Comparison of ENCODE assay signal across 8 cellular contexts in the genomic region with DNA sequence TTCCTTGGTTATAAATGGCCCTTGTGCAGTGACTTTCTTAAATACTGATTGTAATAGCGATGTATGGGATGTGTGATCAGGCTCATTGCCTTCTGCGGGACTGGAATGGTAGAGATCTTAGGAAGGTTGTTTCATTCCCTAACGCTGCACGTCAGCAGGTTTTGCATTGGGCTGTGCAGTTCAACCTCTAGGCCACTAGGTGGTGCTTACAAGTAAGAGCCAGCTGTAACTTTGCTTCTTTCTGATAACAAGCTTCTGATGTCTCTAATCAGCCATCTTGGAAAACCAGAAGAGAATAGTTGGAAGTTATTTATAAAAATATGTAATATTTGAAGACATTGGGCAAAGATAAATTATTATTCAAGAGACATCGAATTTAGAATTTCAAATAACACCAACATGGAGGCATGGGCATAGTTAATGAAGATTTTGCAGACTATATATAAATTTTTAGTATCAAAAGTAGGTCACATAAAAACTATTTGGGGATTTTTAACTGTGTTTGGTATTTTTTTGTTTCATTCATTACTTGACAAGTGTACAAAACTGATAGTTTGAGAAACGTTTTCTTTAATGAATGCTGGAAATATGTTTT.
DNase-seq lines count a peak whose midpoint lies in the region; ATAC-seq, FAIRE-seq and TF ChIP-seq lines count a peak whose summit lies in the region.

No MANE protein-coding gene starts in this region.

- peaks cover 21% of the 10 kb centered on the region for H3K9me3 Mint-ChIP-seq in osteocyte (ENCODE audit: unreplicated experiment)

- no peaks in the 10 kb centered on the region for H3K79me2 ChIP-seq in PC-9 (ENCODE audit: low read depth)
- H3K79me2 ChIP-seq in endothelial cell of umbilical vein (ENCODE audit: control insufficient read depth, insufficient read depth, low read length): no peaks in the 10 kb centered on the region

- H3K4me2 ChIP-seq in PC-9: peak overlapping the region; percentile 17; the same call in 1 of the 2 replicates
- peak overlapping the region; percentile 23 for H3K4me2 ChIP-seq in endothelial cell of umbilical vein (ENCODE audit: insufficient read depth, low read length)

- no peaks in the 10 kb centered on the region for H3K9me1 ChIP-seq in endothelial cell of umbilical vein (replicated peaks; ENCODE audit: control insufficient read depth, extremely low read depth, insufficient read depth, low read length)

- no peaks in the 10 kb centered on the region for H3K36me3 ChIP-seq in PC-9 (ENCODE audit: low read depth)
- no peaks in the 10 kb centered on the region for H3K36me3 ChIP-seq in endothelial cell of umbilical vein (ENCODE audit: control insufficient read depth in 2 of 2, extremely low read depth in 1 of 2, insufficient read depth in 2 of 2, low read length in 2 of 2)

- CTCF ChIA-PET in PC-9 (lab: Charles Lee) (no interaction called here), endothelial cell of umbilical vein (lab: Charles Lee) (interaction anchor here (0.6 to 1.8 kb wide), 17 partner anchors 8 to 665 kb away, joined by 3 to 26 read pairs (median 4); no protein-coding TSS in a partner anchor)

- dilution Hi-C loops in endothelial cell of umbilical vein (cut with MboI; ENCODE audit: extremely low pct_ligation_motif_present, low sequenced_read_pairs): no loop called here

- no peak overlapping the region for H3K4me3 Mint-ChIP-seq in osteocyte (ENCODE audit: unreplicated experiment)

- BruUV-seq in PC-9 (replicated peaks; lab: Mats Ljungman, UMichigan) (no TSS peak), endothelial cell of umbilical vein (replicated peaks; lab: Mats Ljungman, UMichigan) (no TSS peak)

- no peak overlapping the region for H3K9ac ChIP-seq in endothelial cell of umbilical vein (replicated peaks; ENCODE audit: extremely low read depth, insufficient read depth, low read length)

- no peak overlapping the region for H3K27ac ChIP-seq in HL-60 (replicated peaks)
- H3K27ac ChIP-seq in PC-9: no peak overlapping the region
- H3K27ac ChIP-seq in endothelial cell of umbilical vein (ENCODE audit: insufficient read depth, low read depth, low read length): no peak overlapping the region

- no peaks in the 10 kb centered on the region for H3K27me3 Mint-ChIP-seq in osteocyte (ENCODE audit: unreplicated experiment)

- FAIRE-seq in endothelial cell of umbilical vein (lab: Jason Lieb, UNC): peak; percentile 75

- H2AFZ ChIP-seq in PC-9: peak overlapping the region; percentile 35
- H2AFZ ChIP-seq in endothelial cell of umbilical vein (ENCODE audit: low read depth, low read length): peak overlapping the region; percentile 62

- H3K4me1 ChIP-seq in PC-9 (replicated peaks; ENCODE audit: insufficient read depth): no peaks in the 10 kb centered on the region
- H3K4me1 ChIP-seq in endothelial cell of umbilical vein (ENCODE audit: control insufficient read depth, extremely low read depth, insufficient read depth, low read length): peaks cover 6% of the 10 kb centered on the region

- no peak for TF ChIP-seq POLR2A in endothelial cell of umbilical vein (IDR thresholded peaks at IDR 0.05; ENCODE audit: low read depth, low read length)

- TF ChIP-seq CTCF in HL-60 (IDR thresholded peaks at IDR 0.05; ENCODE audit: insufficient read depth, low read length): peak; percentile 88
- peak; percentile 82 for TF ChIP-seq CTCF in PC-9 (conservative IDR thresholded peaks at IDR 0.05)
- peak; percentile 90 to 93 for TF ChIP-seq CTCF in endothelial cell of umbilical vein (IDR thresholded peaks at IDR 0.05; ENCODE audit: extremely low read depth in 1 of 2, insufficient read depth in 1 of 2, low read depth in 1 of 2, low read length in 2 of 2)
- peak; percentile 73 for TF ChIP-seq CTCF in osteocyte (IDR thresholded peaks at IDR 0.05)

- intact Hi-C loops in PC-9 (cut with micrococcal nuclease; ENCODE audit: unreplicated experiment): no loop called here
- intact Hi-C loops in endothelial cell of umbilical vein (cut with micrococcal nuclease): loop anchor here (1.0 kb wide), 2 partner anchors 157 to 334 kb away; no protein-coding TSS in a partner anchor

- H3K4me3 ChIP-seq in HL-60 (replicated peaks; ENCODE audit: insufficient read depth, low read length) (no peak overlapping the region), PC-9 (no peak overlapping the region), endothelial cell of umbilical vein (replicated peaks in 1 of 3; ENCODE audit: insufficient read depth in 1 of 3, low read depth in 1 of 3, low read length in 3 of 3) (no peak overlapping the region)

- no peaks in the 10 kb centered on the region for H3K36me3 Mint-ChIP-seq in osteocyte (ENCODE audit: unreplicated experiment)

- no peaks in the 10 kb centered on the region for H4K20me1 ChIP-seq in PC-9 (ENCODE audit: insufficient read depth)
- no peaks in the 10 kb centered on the region for H4K20me1 ChIP-seq in endothelial cell of umbilical vein (replicated peaks; ENCODE audit: control insufficient read depth, extremely low read depth, insufficient read depth, low read length)

- peak; percentile 90 for ATAC-seq in GM19395 (IDR thresholded peaks at IDR 0.05; ENCODE audit: unreplicated experiment)

- no peaks in the 10 kb centered on the region for H3K9me2 ChIP-seq in PC-9 (ENCODE audit: insufficient read depth)

- H3F3A ChIP-seq in PC-9 (ENCODE audit: insufficient read depth, low read depth): no peaks in the 10 kb centered on the region

- H3K27ac Mint-ChIP-seq in osteocyte (ENCODE audit: unreplicated experiment): no peak overlapping the region

- POLR2A ChIA-PET in PC-9 (lab: Charles Lee; ENCODE audit: unreplicated experiment) (no interaction called here), endothelial cell of umbilical vein (lab: Charles Lee) (no interaction called here)

- H3K9me3 ChIP-seq in PC-9 (ENCODE audit: insufficient read depth, low read depth): no peaks in the 10 kb centered on the region
- H3K9me3 ChIP-seq in endothelial cell of umbilical vein (replicated peaks; ENCODE audit: control insufficient read depth, insufficient read depth, low read length): no peaks in the 10 kb centered on the region

- peaks cover 2% of the 10 kb centered on the region for H3K4me1 Mint-ChIP-seq in osteocyte (ENCODE audit: unreplicated experiment)

- H3K27me3 ChIP-seq in HL-60 (ENCODE audit: insufficient read depth, poor library complexity, severe bottlenecking) (no peaks in the 10 kb centered on the region), PC-9 (ENCODE audit: insufficient read depth, low read depth) (no peaks in the 10 kb centered on the region), endothelial cell of umbilical vein (ENCODE audit: control insufficient read depth in 2 of 2, insufficient read depth in 2 of 2, low read length in 2 of 2) (no peaks in the 10 kb centered on the region)

- DNase-seq in DMS153 treated with DMSO at 0.1 percent for 48 hours (lab: John Stamatoyannopoulos, UW; ENCODE audit: unreplicated experiment) (peak; percentile 1), HL-60 (ENCODE audit: low read depth in 1 of 2, low spot score in 1 of 2) (peak; percentile 51 to 52), PC-9 (peak; percentile 33 to 35), endothelial cell of umbilical vein (ENCODE audit: low read depth, low spot score) (peak; percentile 76), osteocyte (ENCODE audit: extremely low spot score, unreplicated experiment) (no peak), inferior parietal cortex (ENCODE audit: extremely low spot score) (no peak)
- no peak for DNase-seq in NK-92 treated with Interleukin-12 subunit alpha and Interleukin-12 subunit beta, amount 100 ng/mL, for 24 hours (lab: John Stamatoyannopoulos, UW)

TF ChIP-seq in endothelial cell of umbilical vein, 7 proteins besides CTCF, POLR2A, EP300 and RAD21:
- TF ChIP-seq, protein P1, sequence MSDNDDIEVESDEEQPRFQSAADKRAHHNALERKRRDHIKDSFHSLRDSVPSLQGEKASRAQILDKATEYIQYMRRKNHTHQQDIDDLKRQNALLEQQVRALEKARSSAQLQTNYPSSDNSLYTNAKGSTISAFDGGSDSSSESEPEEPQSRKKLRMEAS (IDR thresholded peaks at IDR 0.05; ENCODE audit: insufficient read depth, insufficient read length): no peak
- TF ChIP-seq MYC (IDR thresholded peaks at IDR 0.05; ENCODE audit: low read depth, low read length) (no peak), JUN (IDR thresholded peaks at IDR 0.05; ENCODE audit: borderline replicate concordance, insufficient read depth, insufficient read length, low read depth) (no peak), FOS (IDR thresholded peaks at IDR 0.05; ENCODE audit: borderline replicate concordance, insufficient read depth, low read length) (no peak), GATA2 (IDR thresholded peaks at IDR 0.05; ENCODE audit: insufficient read depth, insufficient read length, low read depth, low read length) (no peak), EZH2 (IDR thresholded peaks at IDR 0.05; ENCODE audit: borderline replicate concordance, low read depth, low read length, severe bottlenecking) (no peak), POLR2AphosphoS5 (IDR thresholded peaks at IDR 0.05; ENCODE audit: insufficient read depth, low read depth, low read length) (no peak)

Comparison
In these comparisons a context has a peak if more than half of its experiments do, and no peak if none do; other contexts are left out.
1. DNase-seq: peak in DMS153 treated with DMSO at 0.1 percent for 48 hours (single experiment), HL-60 (2 of 2), PC-9 (2 of 2) and endothelial cell of umbilical vein (single experiment); none in osteocyte (single experiment), NK-92 treated with Interleukin-12 subunit alpha and Interleukin-12 subunit beta, amount 100 ng/mL, for 24 hours (single experiment) and inferior parietal cortex (single experiment).
2. Peak in every context shown above with its lines, with median percentiles within 50 percentile points of each other: CTCF ChIP-seq.